In the genomic region with DNA sequence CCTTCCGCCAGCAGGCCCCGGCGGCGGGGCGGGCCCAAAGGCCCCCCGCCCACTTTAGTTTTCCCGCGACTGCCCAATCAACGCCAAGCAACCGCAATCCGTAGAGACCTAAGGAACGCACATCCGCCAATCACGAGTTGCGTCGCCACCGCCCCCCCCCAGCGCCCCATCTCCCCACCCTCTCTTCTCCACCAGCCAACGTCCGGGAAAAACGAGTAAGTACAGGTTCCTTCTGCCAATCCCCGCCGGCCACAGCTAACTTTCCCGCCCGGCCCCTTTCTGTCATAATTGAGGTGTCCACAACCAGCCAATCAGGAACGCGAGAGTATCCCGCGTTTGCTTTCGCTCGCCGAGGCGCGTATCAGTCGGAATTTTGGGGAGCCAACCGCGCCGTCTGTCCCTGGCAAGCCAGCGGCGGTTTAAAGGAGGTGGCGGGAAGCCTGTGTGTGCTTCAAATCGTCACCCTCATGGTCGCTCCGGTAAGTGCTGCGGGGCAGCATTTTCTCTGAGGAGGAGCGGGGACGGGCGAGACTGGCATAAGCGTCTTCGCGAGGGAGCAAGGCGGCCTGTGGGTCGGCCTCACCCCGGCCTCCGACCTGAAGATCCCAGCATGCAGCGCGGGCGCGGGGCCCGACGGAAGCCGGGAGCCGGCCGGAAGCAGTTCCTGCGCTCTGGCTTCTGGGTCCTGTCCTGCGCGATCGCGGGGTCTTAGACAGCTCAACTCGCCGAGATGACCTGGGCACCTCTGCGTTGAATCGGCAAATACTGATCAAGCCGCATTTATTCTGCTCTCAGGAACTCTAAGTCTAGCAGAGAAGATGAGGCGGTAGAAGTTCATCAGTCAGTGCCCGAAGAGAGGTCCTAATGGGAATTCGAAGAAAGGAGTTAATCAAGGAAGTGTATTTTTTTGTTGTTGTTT, we compare ENCODE assay signal across 8 cellular contexts. TPM values are rescaled to one million over a fixed set of nuclear protein-coding genes. Genes with fewer than 3 reads are reported as not detected.
DNase-seq lines count a peak whose midpoint lies in the region; ATAC-seq and TF ChIP-seq lines count a peak whose summit lies in the region.

A gene with protein sequence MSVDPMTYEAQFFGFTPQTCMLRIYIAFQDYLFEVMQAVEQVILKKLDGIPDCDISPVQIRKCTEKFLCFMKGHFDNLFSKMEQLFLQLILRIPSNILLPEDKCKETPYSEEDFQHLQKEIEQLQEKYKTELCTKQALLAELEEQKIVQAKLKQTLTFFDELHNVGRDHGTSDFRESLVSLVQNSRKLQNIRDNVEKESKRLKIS (plus strand): TSS at position 361 of the 919 bp plus-strand sequence. CDS start 2,297 bp downstream, outside the sequence.

- POLR2A ChIA-PET in RWPE1 (lab: Yijun Ruan, JAX; ENCODE audit: low non-redundant PET) = interaction anchor here (0.6 kb wide), 1 partner anchor 146 kb away, joined by 4 read pairs; no protein-coding TSS in a partner anchor
- POLR2A ChIA-PET in naive thymus-derived CD8-positive, alpha-beta T cell (lab: Charles Lee) = interaction anchor here (0.5 to 5.7 kb wide), 15 partner anchors 9 to 1850 kb away, joined by 3 to 63 read pairs (median 5); a partner anchor contains a TSS

- H3K36me3 Mint-ChIP-seq in activated T-helper 17 cell treated with anti-CD3 and anti-CD28 coated beads, Interleukin-2, amount 50 U/mL, for 72 hours (ENCODE audit: low read depth) = peaks cover 95% of the 10 kb centered on the region
- peaks cover 6 to 67% (median 14%) of the 10 kb centered on the region in 3 donors for H3K36me3 Mint-ChIP-seq in naive thymus-derived CD8-positive, alpha-beta T cell

- H3F3A ChIP-seq in DOHH2 (ENCODE audit: control insufficient read depth, insufficient read depth) = peaks cover 7% of the 10 kb centered on the region; the same call in 1 of the 2 replicates

- no peaks in the 10 kb centered on the region for H3K9me3 Mint-ChIP-seq in activated T-helper 17 cell treated with anti-CD3 and anti-CD28 coated beads, Interleukin-2, amount 50 U/mL, for 72 hours
- H3K9me3 Mint-ChIP-seq in naive thymus-derived CD8-positive, alpha-beta T cell = no peaks in the 10 kb centered on the region

- H3K36me3 ChIP-seq in DOHH2 (ENCODE audit: control insufficient read depth, low read length) (peaks cover 77% of the 10 kb centered on the region), fibroblast of lung (ENCODE audit: control insufficient read depth, insufficient read depth, low read length) (peaks cover 9% of the 10 kb centered on the region)

- peak within 1 kb of the TSS; percentile 93 for H2AFZ ChIP-seq in fibroblast of lung (ENCODE audit: low read length)

- peak within 1 kb of the TSS; percentile 98 for H3K27ac Mint-ChIP-seq in activated T-helper 17 cell treated with anti-CD3 and anti-CD28 coated beads, Interleukin-2, amount 50 U/mL, for 72 hours
- H3K27ac Mint-ChIP-seq in naive thymus-derived CD8-positive, alpha-beta T cell = peak within 1 kb of the TSS; percentile 96 to 100 (median 98)

- H3K9ac ChIP-seq in fibroblast of lung (ENCODE audit: insufficient read depth, low read length) = peak within 1 kb of the TSS; percentile 94

- peak; percentile 95 for ATAC-seq in activated T-helper 17 cell treated with anti-CD3 and anti-CD28 coated beads, Interleukin-2, amount 50 U/mL, for 72 hours (replicated peaks)
- peak; percentile 92 to 93 for ATAC-seq in naive thymus-derived CD8-positive, alpha-beta T cell

- no peaks in the 10 kb centered on the region for H3K27me3 Mint-ChIP-seq in activated T-helper 17 cell treated with anti-CD3 and anti-CD28 coated beads, Interleukin-2, amount 50 U/mL, for 72 hours
- no peaks in the 10 kb centered on the region for H3K27me3 Mint-ChIP-seq in naive thymus-derived CD8-positive, alpha-beta T cell

- H3K27me3 ChIP-seq in DOHH2 (ENCODE audit: control insufficient read depth, low read length) (no peaks in the 10 kb centered on the region), fibroblast of lung (ENCODE audit: control insufficient read depth, insufficient read depth, low read length) (no peaks in the 10 kb centered on the region)

- no peaks in the 10 kb centered on the region for H3K9me2 ChIP-seq in DOHH2 (replicated peaks; ENCODE audit: control insufficient read depth, low read length)

- H3K79me2 ChIP-seq in DOHH2 (ENCODE audit: control insufficient read depth, low read length) (peaks cover 82% of the 10 kb centered on the region), fibroblast of lung (ENCODE audit: control insufficient read depth, insufficient read depth, low read length) (peaks cover 50% of the 10 kb centered on the region)

- peak within 1 kb of the TSS; percentile 89 for H3K4me2 ChIP-seq in DOHH2 (ENCODE audit: low read length)
- peak within 1 kb of the TSS; percentile 97 for H3K4me2 ChIP-seq in fibroblast of lung (ENCODE audit: extremely low read depth, insufficient read depth, low read length)

- H3K9me3 ChIP-seq in DOHH2 (ENCODE audit: control insufficient read depth, insufficient read depth, low read length) (no peaks in the 10 kb centered on the region), fibroblast of lung (ENCODE audit: control insufficient read depth, insufficient read depth, low read depth, low read length) (no peaks in the 10 kb centered on the region)

- TF ChIP-seq CTCF in DOHH2 (IDR thresholded peaks at IDR 0.05; ENCODE audit: low read depth, low read length, poor library complexity, severe bottlenecking) (no peak), LNCaP clone FGC (IDR thresholded peaks at IDR 0.05; ENCODE audit: control insufficient read depth, extremely low read depth, insufficient read depth) (no peak), RWPE1 (conservative IDR thresholded peaks at IDR 0.05; ENCODE audit: low read depth) (no peak), fibroblast of lung (conservative IDR thresholded peaks at IDR 0.05 in 1 of 2, IDR thresholded peaks at IDR 0.05 in 1 of 2; ENCODE audit: low read depth in 1 of 2, low read length in 2 of 2) (no peak)

- peak; percentile 95 for DNase-seq in GOT3 (lab: John Stamatoyannopoulos, UW)
- peak; percentile 97 for DNase-seq in LNCaP clone FGC (ENCODE audit: low read depth)
- DNase-seq in RWPE1 (ENCODE audit: low spot score) = peak; percentile 99
- DNase-seq in fibroblast of lung (ENCODE audit: low read depth in 2 of 2) = peak; percentile 99 to 100
- peak; percentile 92 to 99 (median 98) for DNase-seq in naive thymus-derived CD8-positive, alpha-beta T cell
- peak; percentile 92 to 99 (median 99) for DNase-seq in stimulated activated naive CD4-positive, alpha-beta T cell (lab: John Stamatoyannopoulos, UW)

- H3K27ac ChIP-seq in DOHH2 (ENCODE audit: low read depth, low read length) (peak within 1 kb of the TSS; percentile 94), RWPE1 (peak within 1 kb of the TSS; percentile 98), fibroblast of lung (ENCODE audit: insufficient read depth, low read length) (peak within 1 kb of the TSS; percentile 99)

- H4K20me1 ChIP-seq in DOHH2 (ENCODE audit: control insufficient read depth, insufficient read depth, low read depth, low read length) = peaks cover 11% of the 10 kb centered on the region; the same call in 1 of the 2 replicates
- no peaks in the 10 kb centered on the region for H4K20me1 ChIP-seq in fibroblast of lung (ENCODE audit: control insufficient read depth, extremely low read depth, insufficient read depth, low read length)

- H3K4me3 ChIP-seq in DOHH2 (ENCODE audit: low read length) (peak within 1 kb of the TSS; percentile 92), LNCaP clone FGC (ENCODE audit: low read depth, low read length) (peak within 1 kb of the TSS; percentile 100), fibroblast of lung (replicated peaks in 1 of 4; ENCODE audit: control extremely low read depth in 1 of 4, insufficient read depth in 1 of 4, low read depth in 3 of 4, low read length in 4 of 4) (peak within 1 kb of the TSS; percentile 81 to 99 (median 97))

- H3K4me1 ChIP-seq in DOHH2 (ENCODE audit: control insufficient read depth, low read length) = peaks cover 27% of the 10 kb centered on the region
- H3K4me1 ChIP-seq in fibroblast of lung (ENCODE audit: control insufficient read depth, extremely low read depth, insufficient read depth, low read length) = peaks cover 10% of the 10 kb centered on the region

- H3K4me3 Mint-ChIP-seq in activated T-helper 17 cell treated with anti-CD3 and anti-CD28 coated beads, Interleukin-2, amount 50 U/mL, for 72 hours = peak within 1 kb of the TSS; percentile 99
- H3K4me3 Mint-ChIP-seq in naive thymus-derived CD8-positive, alpha-beta T cell = peak within 1 kb of the TSS; percentile 93 to 97 (median 96)

- CTCF ChIA-PET in RWPE1 (lab: Yijun Ruan, JAX) = interaction anchor here (0.6 kb wide), 1 partner anchor 949 kb away, joined by 3 read pairs; no protein-coding TSS in a partner anchor

- peaks cover 29% of the 10 kb centered on the region for H3K4me1 Mint-ChIP-seq in activated T-helper 17 cell treated with anti-CD3 and anti-CD28 coated beads, Interleukin-2, amount 50 U/mL, for 72 hours
- peaks cover 19 to 63% (median 61%) of the 10 kb centered on the region in 4 donors for H3K4me1 Mint-ChIP-seq in naive thymus-derived CD8-positive, alpha-beta T cell

RNA-seq across cellular contexts. Expression of the gene that starts here (rescaled TPM):
- 10 to 100 TPM; 24.1 to 33.9 TPM for total RNA-seq in activated T-helper 17 cell treated with anti-CD3 and anti-CD28 coated beads, Interleukin-2, amount 50 U/mL, for 72 hours
- 11.2 and 14.4 TPM in 2 replicates for total RNA-seq in fibroblast of lung
- 11.1 and 12.3 TPM in 2 replicates for polyA plus RNA-seq in fibroblast of lung
- polyA plus RNA-seq in fibroblast of lung (2012) = 7.5 and 8.5 TPM in 2 replicates
- polyA minus RNA-seq in fibroblast of lung (ENCODE audit: low replicate concordance) = 3.7 and 5.4 TPM in 2 replicates
- 10 to 100 TPM; 48.6 to 51.0 TPM for total RNA-seq in naive thymus-derived CD8-positive, alpha-beta T cell
- 10 to 100 TPM; 15.6 to 18.3 (median 16.6) TPM for polyA plus RNA-seq in naive thymus-derived CD8-positive, alpha-beta T cell

Comparison
In these comparisons a context has a peak if more than half of its experiments do, and no peak if none do; other contexts are left out.
1. Peak in every context shown above with its lines: DNase-seq, ATAC-seq, H3K4me3 ChIP-seq and H3K27ac ChIP-seq.